ENCODE assay signal across 22 cellular contexts in genomic region chr19:1233361-1233667, GRCh38. TPM values are rescaled to one million over a fixed set of nuclear protein-coding genes. Genes with fewer than 3 reads are reported as not detected.
DNase-seq lines count a peak whose midpoint lies in the region; ATAC-seq and TF ChIP-seq lines count a peak whose summit lies in the region.
"Had no signal": no experiment of that assay in that cellular context is flagged by ENCODE, and none has a peak within 500 bp of the region (broad histone marks: within the 10 kb centered on the region; RNA-seq: fewer than 3 reads in every experiment).

No MANE protein-coding gene starts in this region.

- in situ Hi-C loops in IMR-90 (cut with MboI; ENCODE audit: low sequenced_read_pairs) = no loop called here

- POLR2A ChIA-PET in IMR-90 (lab: Charles Lee; ENCODE audit: unreplicated experiment) = no interaction called here
- POLR2A ChIA-PET in CD4-positive, alpha-beta memory T cell (lab: Charles Lee; ENCODE audit: partially characterized antibody) = interaction anchor here (1.2 kb wide), 1 partner anchor 129 kb away, joined by 3 read pairs; no protein-coding TSS in a partner anchor

- no peak overlapping the region for H3K14ac ChIP-seq in IMR-90 (replicated peaks; ENCODE audit: low read depth, low read length)

- no TSS peak for BruUV-seq in IMR-90 (replicated peaks; lab: Mats Ljungman, UMichigan)

- peak overlapping the region; percentile 55 for H2AK9ac ChIP-seq in IMR-90 (replicated peaks; ENCODE audit: low read depth, low read length, poor library complexity)

- H3K27me3 Mint-ChIP-seq in CD4-positive, alpha-beta memory T cell = peaks cover under 1 to 1% of the 10 kb centered on the region in 2 donors

- dilution Hi-C loops in IMR-90 (cut with HindIII; ENCODE audit: low sequenced_read_pairs, unreplicated experiment) = no loop called here

- H3K27ac ChIP-seq in IMR-90 (ENCODE audit: insufficient read depth, low read length) (no peak overlapping the region), angular gyrus (ENCODE audit: low read depth, low read length) (peak overlapping the region; percentile 10), lower lobe of right lung (no peak overlapping the region), stomach (peak overlapping the region; percentile 16 to 74 (median 59))
- H3K27ac ChIP-seq in CD4-positive, alpha-beta memory T cell (ENCODE audit: low read depth, low read length) = no peak overlapping the region
- H3K27ac ChIP-seq: BLaER1 had no signal

- peaks cover under 1 to 6% (median 2%) of the 10 kb centered on the region in 4 donors for H3K4me1 Mint-ChIP-seq in CD4-positive, alpha-beta memory T cell

- TF ChIP-seq POLR2A in IMR-90 (IDR thresholded peaks at IDR 0.05; ENCODE audit: low read depth, low read length) (no peak), stomach (IDR thresholded peaks at IDR 0.05) (no peak)

- H3K79me1 ChIP-seq in IMR-90 (ENCODE audit: low read depth in 1 of 2, low read length in 2 of 2) = peaks cover 10 to 38% of the 10 kb centered on the region in 2 experiments

- ATAC-seq in IMR-90 (ENCODE audit: low read depth) (no peak), lower lobe of right lung (peak; percentile 5 to 14)

- peaks cover 23% of the 10 kb centered on the region for H3K4me1 ChIP-seq in IMR-90 (ENCODE audit: control insufficient read depth, insufficient read depth, low read length)
- peaks cover 35% of the 10 kb centered on the region for H3K4me1 ChIP-seq in lower lobe of right lung
- peaks cover 49 to 65% (median 58%) of the 10 kb centered on the region in 4 donors for H3K4me1 ChIP-seq in stomach
- peaks cover 3% of the 10 kb centered on the region for H3K4me1 ChIP-seq in CD4-positive, alpha-beta memory T cell (ENCODE audit: insufficient read depth, low read length)

- H2BK5ac ChIP-seq in IMR-90 (ENCODE audit: low read depth, low read length, poor library complexity, severe bottlenecking) = no peak overlapping the region

- H4K20me1 ChIP-seq in IMR-90 (ENCODE audit: insufficient read depth, low read length) = peaks cover 38% of the 10 kb centered on the region

- no peak overlapping the region for H3K4me3 ChIP-seq in IMR-90 (ENCODE audit: insufficient read depth, low read depth, low read length)
- no peak overlapping the region for H3K4me3 ChIP-seq in lower lobe of right lung
- H3K4me3 ChIP-seq in stomach = no peak overlapping the region
- no peak overlapping the region for H3K4me3 ChIP-seq in CD4-positive, alpha-beta memory T cell (ENCODE audit: low read length in 2 of 2)
- H3K4me3 ChIP-seq: BLaER1, MG63 had no signal

- peak overlapping the region; percentile 2 for H2AFZ ChIP-seq in IMR-90 (replicated peaks; ENCODE audit: low read length, poor library complexity)

- H2AK5ac ChIP-seq in IMR-90 (ENCODE audit: low read depth, low read length) = no peak overlapping the region

- CTCF ChIA-PET in IMR-90 (lab: Yijun Ruan, JAX) = no interaction called here
- CTCF ChIA-PET in CD4-positive, alpha-beta memory T cell (lab: Charles Lee; ENCODE audit: partially characterized antibody) = no interaction called here

- no peak overlapping the region for H3K4me3 Mint-ChIP-seq in CD4-positive, alpha-beta memory T cell

- intact Hi-C loops in IMR-90 (cut with micrococcal nuclease) (no loop called here), lower lobe of right lung (cut with DNase I) (no loop called here), stomach (cut with DNase I; ENCODE audit: low total_unique reads) (no loop called here)
- intact Hi-C loops in CD4-positive, alpha-beta memory T cell (cut with micrococcal nuclease) = no loop called here

- H3K9me3 ChIP-seq in IMR-90 (ENCODE audit: control insufficient read depth, insufficient read depth, low read length) = no peaks in the 10 kb centered on the region
- H3K9me3 ChIP-seq in lower lobe of right lung = no peaks in the 10 kb centered on the region
- no peaks in the 10 kb centered on the region for H3K9me3 ChIP-seq in stomach
- no peaks in the 10 kb centered on the region for H3K9me3 ChIP-seq in CD4-positive, alpha-beta memory T cell (ENCODE audit: control insufficient read depth in 1 of 2, low read length in 2 of 2)
- H3K9me3 ChIP-seq: BLaER1, Caco-2, MG63, SK-N-SH had no signal

- no peak overlapping the region for H3K27ac Mint-ChIP-seq in CD4-positive, alpha-beta memory T cell
- H3K27ac Mint-ChIP-seq: CD4-positive, alpha-beta T cell had no signal

- H3K27me3 ChIP-seq in IMR-90 (ENCODE audit: control insufficient read depth, insufficient read depth, low read length) = no peaks in the 10 kb centered on the region
- peaks cover 9% of the 10 kb centered on the region for H3K27me3 ChIP-seq in lower lobe of right lung (ENCODE audit: low read depth)
- H3K27me3 ChIP-seq in stomach = peaks cover 0 to 28% (median 11%) of the 10 kb centered on the region in 3 donors
- no peaks in the 10 kb centered on the region for H3K27me3 ChIP-seq in CD4-positive, alpha-beta memory T cell (ENCODE audit: insufficient read depth, low read length)
- H3K27me3 ChIP-seq: MG63 had no signal

- no peak for TF ChIP-seq CTCF in IMR-90 (conservative IDR thresholded peaks at IDR 0.05; ENCODE audit: low read depth, low read length)
- no peak for TF ChIP-seq CTCF in lower lobe of right lung (IDR thresholded peaks at IDR 0.05)
- TF ChIP-seq CTCF in stomach (IDR thresholded peaks at IDR 0.05) = no peak

- H3K18ac ChIP-seq in IMR-90 (ENCODE audit: low read depth, low read length) = no peak overlapping the region

- peaks cover 0 to 2% (median 0%) of the 10 kb centered on the region in 8 donors for H3K9me3 Mint-ChIP-seq in CD4-positive, alpha-beta memory T cell
- H3K9me3 Mint-ChIP-seq: CD4-positive, alpha-beta T cell had no signal

- no peak overlapping the region for H4K5ac ChIP-seq in IMR-90 (ENCODE audit: low read depth, low read length)

- no peak overlapping the region for H2BK20ac ChIP-seq in IMR-90 (ENCODE audit: low read depth, low read length)

- peaks cover 45% of the 10 kb centered on the region for H3K36me3 ChIP-seq in IMR-90 (ENCODE audit: control insufficient read depth, insufficient read depth, low read length)
- H3K36me3 ChIP-seq in lower lobe of right lung = no peaks in the 10 kb centered on the region
- H3K36me3 ChIP-seq in stomach = peaks cover 0 to 8% (median 2%) of the 10 kb centered on the region in 4 donors
- H3K36me3 ChIP-seq in CD4-positive, alpha-beta memory T cell (ENCODE audit: insufficient read depth, low read length) = no peaks in the 10 kb centered on the region
- H3K36me3 ChIP-seq: MG63 had no signal

- no peak overlapping the region for H4K8ac ChIP-seq in IMR-90 (ENCODE audit: low read depth in 2 of 2, low read length in 2 of 2)

- no peak overlapping the region for H3K4ac ChIP-seq in IMR-90 (ENCODE audit: low read depth, low read length)

- H3K9me1 ChIP-seq in IMR-90 (ENCODE audit: insufficient read depth, low read length) = no peaks in the 10 kb centered on the region

- no peak overlapping the region for H2BK120ac ChIP-seq in IMR-90 (ENCODE audit: low read depth, low read length)

- H3K23ac ChIP-seq in IMR-90 (ENCODE audit: low read depth, low read length) = no peak overlapping the region

- H2BK15ac ChIP-seq in IMR-90 (ENCODE audit: low read depth, low read length) = no peak overlapping the region

- no peak overlapping the region for H3K56ac ChIP-seq in IMR-90 (ENCODE audit: extremely low read depth, insufficient read depth, low read length)

- no peak for TF ChIP-seq RAD21 in IMR-90 (IDR thresholded peaks at IDR 0.05; ENCODE audit: low read length)

- no peak overlapping the region for H4K91ac ChIP-seq in IMR-90 (ENCODE audit: insufficient read depth, low read depth, low read length)

- no peaks in the 10 kb centered on the region for H3K36me3 Mint-ChIP-seq in CD4-positive, alpha-beta memory T cell

- 100% methylated on average over 6 of the region's 12 CpGs; no CpG with 5 or more reads in 1 of the 2 experiments for WGBS in IMR-90 (ENCODE audit: extremely low coverage in 2 of 2, insufficient read length in 1 of 2), 2 experiments
- WGBS in stomach, 5 donors = 35 to 82% (median 54%) methylated on average over 9 to 12 of the region's 12 CpGs

- DNase-seq in IMR-90 (no peak), lower lobe of right lung (peak; percentile 76), stomach (peak; percentile 76), NCI-H1048 (lab: John Stamatoyannopoulos, UW) (no peak), kidney tubule cell (ENCODE audit: low spot score) (no peak)
- DNase-seq in CD4-positive, alpha-beta memory T cell = no peak
- DNase-seq in stimulated activated CD4-positive, alpha-beta T cell treated with anti-CD3 and anti-CD28 coated beads, Interleukin-4, amount 100 ng/mL, for 1 hour = no peak
- DNase-seq: ACHN; Caco-2; CD4-positive, alpha-beta T cell; DND-41; GOT3; HCEC 1CT; MG63; NCI-H1417 treated with DMSO at 0.1 percent for 48 hours; NCI-H187; NCI-H446; NCI-H526; SIG-M5; SK-N-SH had no signal

- H3K4me2 ChIP-seq in IMR-90 (ENCODE audit: low read depth, low read length) = no peak overlapping the region
- H3K4me2 ChIP-seq: BLaER1, SK-N-SH had no signal

- H3K9ac ChIP-seq in IMR-90 (ENCODE audit: low read depth, low read length) = no peak overlapping the region
- H3K9ac ChIP-seq: BLaER1, SK-N-SH had no signal

- no peak for TF ChIP-seq EP300 in stomach (IDR thresholded peaks at IDR 0.05)

RNA-seq across cellular contexts. Expression of gene CBARP, which starts 4.5 kb away (rescaled TPM):
- total RNA-seq in IMR-90 (2012; rRNA removed) = 0.18 and 0.56 TPM in 2 replicates
- polyA plus RNA-seq in IMR-90 (2012; rRNA removed) = 3.9 and 8.5 TPM in 2 replicates
- polyA plus RNA-seq in IMR-90 (2012; cell fraction: cytosol; rRNA removed) = 3.2 and 7.9 TPM in 2 replicates
- 24.1 and 64.4 TPM in 2 replicates for polyA plus RNA-seq in IMR-90 (2012; cell fraction: nucleus; rRNA removed; ENCODE audit: low replicate concordance)
- 0.41 TPM for total RNA-seq in lower lobe of right lung
- total RNA-seq in stomach = 1 to 10 TPM in 2 of 5 donors, not detected in 3; 1.3 to 8.9 TPM
- under 1 TPM in 2 of 3 donors, not detected in 1; 0.19 to 0.28 TPM for polyA plus RNA-seq in stomach
- not detected for total RNA-seq in CD4-positive, alpha-beta memory T cell
- not detected for polyA plus RNA-seq in CD4-positive, alpha-beta memory T cell

RNA-seq across cellular contexts. Expression of gene ATP5F1D, which starts 8.2 kb away (rescaled TPM):
- total RNA-seq in IMR-90 (2012; rRNA removed) (7.3 and 13.6 TPM in 2 replicates), lower lobe of right lung (116 TPM), stomach (100 to 1,000 TPM in 2 of 5 donors, 10 to 100 TPM in 3; 26.4 to 905 (median 37.9) TPM)
- polyA plus RNA-seq in IMR-90 (2012; rRNA removed) (140 and 189 TPM in 2 replicates), stomach (100 to 1,000 TPM; 355 to 508 (median 358) TPM)
- 348 and 386 TPM in 2 replicates for polyA plus RNA-seq in IMR-90 (2012; cell fraction: cytosol; rRNA removed)
- polyA plus RNA-seq in IMR-90 (2012; cell fraction: nucleus; rRNA removed; ENCODE audit: low replicate concordance) = 72.4 and 213 TPM in 2 replicates
- 100 to 1,000 TPM; 105 to 108 TPM for total RNA-seq in CD4-positive, alpha-beta memory T cell
- polyA plus RNA-seq in CD4-positive, alpha-beta memory T cell = 100 to 1,000 TPM; 133 to 243 TPM

RNA-seq across cellular contexts. Expression of gene MIDN, which starts 15.1 kb away (rescaled TPM):
- 2.2 and 2.5 TPM in 2 replicates for total RNA-seq in IMR-90 (2012; rRNA removed)
- 24.1 and 26.0 TPM in 2 replicates for polyA plus RNA-seq in IMR-90 (2012; rRNA removed)
- 39.2 and 47.7 TPM in 2 replicates for polyA plus RNA-seq in IMR-90 (2012; cell fraction: cytosol; rRNA removed)
- polyA plus RNA-seq in IMR-90 (2012; cell fraction: nucleus; rRNA removed; ENCODE audit: low replicate concordance) = 97.0 and 144 TPM in 2 replicates
- 76.3 TPM for total RNA-seq in lower lobe of right lung
- 100 to 1,000 TPM in 1 of 5 donors, 10 to 100 TPM in 4; 31.6 to 118 (median 54.6) TPM for total RNA-seq in stomach
- 10 to 100 TPM; 17.0 to 29.2 (median 21.0) TPM for polyA plus RNA-seq in stomach
- total RNA-seq in CD4-positive, alpha-beta memory T cell = 10 to 100 TPM; 30.3 to 34.0 TPM
- polyA plus RNA-seq in CD4-positive, alpha-beta memory T cell = 1 to 10 TPM in 1 of 2 donors, under 1 TPM in 1; 0.75 to 6.1 TPM

RNA-seq across cellular contexts. Expression of gene STK11, which starts 27.7 kb away (rescaled TPM):
- 39.3 and 45.0 TPM in 2 replicates for total RNA-seq in IMR-90 (2012; rRNA removed)
- polyA plus RNA-seq in IMR-90 (2012; rRNA removed) = 40.9 and 42.8 TPM in 2 replicates
- 35.6 and 50.4 TPM in 2 replicates for polyA plus RNA-seq in IMR-90 (2012; cell fraction: cytosol; rRNA removed)
- polyA plus RNA-seq in IMR-90 (2012; cell fraction: nucleus; rRNA removed; ENCODE audit: low replicate concordance) = 146 and 257 TPM in 2 replicates
- 50.5 TPM for total RNA-seq in lower lobe of right lung
- 100 to 1,000 TPM in 1 of 5 donors, 10 to 100 TPM in 4; 55.1 to 368 (median 82.3) TPM for total RNA-seq in stomach
- 10 to 100 TPM; 43.1 to 65.3 (median 48.8) TPM for polyA plus RNA-seq in stomach
- 100 to 1,000 TPM; 112 to 114 TPM for total RNA-seq in CD4-positive, alpha-beta memory T cell
- polyA plus RNA-seq in CD4-positive, alpha-beta memory T cell = 10 to 100 TPM; 11.0 to 43.5 TPM

RNA-seq across cellular contexts. Expression of gene CIRBP, which starts 35.8 kb away (rescaled TPM):
- total RNA-seq in IMR-90 (2012; rRNA removed) (226 and 299 TPM in 2 replicates), lower lobe of right lung (352 TPM), stomach (100 to 1,000 TPM; 250 to 520 (median 327) TPM)
- polyA plus RNA-seq in IMR-90 (2012; rRNA removed) (405 and 542 TPM in 2 replicates), stomach (100 to 1,000 TPM; 307 to 686 (median 385) TPM)
- polyA plus RNA-seq in IMR-90 (2012; cell fraction: cytosol; rRNA removed) = 562 and 617 TPM in 2 replicates
- 2,129 and 2,924 TPM in 2 replicates for polyA plus RNA-seq in IMR-90 (2012; cell fraction: nucleus; rRNA removed; ENCODE audit: low replicate concordance)
- 100 to 1,000 TPM; 574 to 638 TPM for total RNA-seq in CD4-positive, alpha-beta memory T cell
- 100 to 1,000 TPM; 160 to 257 TPM for polyA plus RNA-seq in CD4-positive, alpha-beta memory T cell

Comparison
In these comparisons a context has a peak if more than half of its experiments do, and no peak if none do; other contexts are left out.
1. DNase-seq: peak in lower lobe of right lung (single experiment) and stomach (single experiment); none in IMR-90 (single experiment), CD4-positive, alpha-beta memory T cell (0 of 5), stimulated activated CD4-positive, alpha-beta T cell treated with anti-CD3 and anti-CD28 coated beads, Interleukin-4, amount 100 ng/mL, for 1 hour (single experiment), NCI-H1048 (single experiment) and kidney tubule cell (single experiment).
2. H3K27ac ChIP-seq: peak in angular gyrus (single experiment) and stomach (5 of 5); none in IMR-90 (single experiment), lower lobe of right lung (single experiment) and CD4-positive, alpha-beta memory T cell (single experiment).